In genomic region chr6:44868335-44868668, GRCh38 we compare ENCODE assay signal across 16 cellular contexts.
DNase-seq lines count a peak whose midpoint lies in the region; ATAC-seq and TF ChIP-seq lines count a peak whose summit lies in the region.
"Had no signal": no experiment of that assay in that cellular context is flagged by ENCODE, and none has a peak within 500 bp of the region (broad histone marks: within the 10 kb centered on the region; RNA-seq: fewer than 3 reads in every experiment).

No MANE protein-coding gene starts in this region.

- peak overlapping the region in 1 of 10 donors; percentile 78 for H3K27ac Mint-ChIP-seq in naive thymus-derived CD8-positive, alpha-beta T cell

- H3K4me1 Mint-ChIP-seq in naive thymus-derived CD8-positive, alpha-beta T cell: peaks cover 25 to 39% (median 32%) of the 10 kb centered on the region in 4 donors

- peaks cover 4 to 16% (median 10%) of the 10 kb centered on the region in 9 donors for H3K9me3 Mint-ChIP-seq in naive thymus-derived CD8-positive, alpha-beta T cell

- H3K4me3 Mint-ChIP-seq in naive thymus-derived CD8-positive, alpha-beta T cell: peak overlapping the region in 1 of 10 donors; percentile 42

- no peak overlapping the region for H3K4me3 ChIP-seq in foreskin fibroblast (ENCODE audit: low read depth in 1 of 2, low read length in 2 of 2)

- ATAC-seq in GM18511 (IDR thresholded peaks at IDR 0.05; ENCODE audit: unreplicated experiment): peak; percentile 51
- peak; percentile 42 for ATAC-seq in GM21360 (IDR thresholded peaks at IDR 0.05; ENCODE audit: unreplicated experiment)
- ATAC-seq in HG02938 (IDR thresholded peaks at IDR 0.05; ENCODE audit: unreplicated experiment): peak; percentile 49
- peak; percentile 30 for ATAC-seq in HG03565 (IDR thresholded peaks at IDR 0.05; ENCODE audit: unreplicated experiment)
- ATAC-seq in naive thymus-derived CD8-positive, alpha-beta T cell: no peak
- ATAC-seq: left ventricle myocardium superior had no signal

- no peak for DNase-seq in foreskin fibroblast
- no peak for DNase-seq in GOT3 (lab: John Stamatoyannopoulos, UW)
- DNase-seq in LoVo (ENCODE audit: low spot score): no peak
- no peak for DNase-seq in naive thymus-derived CD8-positive, alpha-beta T cell
- DNase-seq: activated CD8-positive, alpha-beta memory T cell treated with anti-CD3 and anti-CD28 coated beads for 24 hours; amniotic stem cell; effector memory CD4-positive, alpha-beta T cell; EL; KBM-7; left ventricle myocardium superior; NCI-H2029 treated with DMSO at 0.1 percent for 48 hours; substantia nigra had no signal

- POLR2A ChIA-PET in naive thymus-derived CD8-positive, alpha-beta T cell (lab: Charles Lee): interaction anchor here (0.7 kb wide), 3 partner anchors 173 to 510 kb away, joined by 3 to 5 read pairs (median 4); no protein-coding TSS in a partner anchor

- H3K27me3 Mint-ChIP-seq in naive thymus-derived CD8-positive, alpha-beta T cell: no peaks in the 10 kb centered on the region

- peaks cover 21 to 38% (median 23%) of the 10 kb centered on the region in 3 donors for H3K36me3 Mint-ChIP-seq in naive thymus-derived CD8-positive, alpha-beta T cell

- TF ChIP-seq CTCF in foreskin fibroblast (IDR thresholded peaks at IDR 0.05; ENCODE audit: low read depth, low read length): no peak

Comparison
In these comparisons a context has a peak if more than half of its experiments do, and no peak if none do; other contexts are left out.
1. ATAC-seq: peak in GM18511 (single experiment), GM21360 (single experiment), HG02938 (single experiment) and HG03565 (single experiment); none in naive thymus-derived CD8-positive, alpha-beta T cell (0 of 2).